Comparison of ENCODE assay signal across 9 cellular contexts in genomic region chr1:150995896-150996295, GRCh38. TPM values are rescaled to one million over a fixed set of nuclear protein-coding genes. Genes with fewer than 3 reads are reported as not detected.
DNase-seq lines count a peak whose midpoint lies in the region; ATAC-seq and TF ChIP-seq lines count a peak whose summit lies in the region.
"Had no signal": no experiment of that assay in that cellular context is flagged by ENCODE, and none has a peak within 500 bp of the region (broad histone marks: within the 10 kb centered on the region; RNA-seq: fewer than 3 reads in every experiment).

No MANE protein-coding gene starts in this region.

- H3K27ac ChIP-seq in HEK293 (ENCODE audit: extremely low read depth, low read depth, low read length) (no peak overlapping the region), heart right ventricle (peak overlapping the region in 7 of 10 donors; percentile 17 to 62 (median 49)), sigmoid colon (peak overlapping the region; percentile 38 to 64 (median 63))

- H3K27me3 ChIP-seq in BJ (ENCODE audit: control insufficient read depth, insufficient read depth, low read length): no peaks in the 10 kb centered on the region
- no peaks in the 10 kb centered on the region for H3K27me3 ChIP-seq in heart right ventricle
- H3K27me3 ChIP-seq in sigmoid colon: no peaks in the 10 kb centered on the region

- 27 to 39% methylated on average over 9 of the region's 9 CpGs for WGBS in heart right ventricle, 2 donors
- WGBS in sigmoid colon, 2 donors: 34 to 52% methylated on average over 9 of the region's 9 CpGs

- H3K36me3 ChIP-seq in BJ (ENCODE audit: control insufficient read depth, insufficient read depth, low read length): peaks cover 2% of the 10 kb centered on the region
- H3K36me3 ChIP-seq in HEK293 (ENCODE audit: control insufficient read depth in 2 of 2, insufficient read depth in 1 of 2, low read length in 2 of 2): peaks cover 0 to 46% of the 10 kb centered on the region in 2 experiments; a peak in 1 of 3 replicates
- peaks cover 0 to 46% (median 28%) of the 10 kb centered on the region in 9 donors for H3K36me3 ChIP-seq in heart right ventricle
- H3K36me3 ChIP-seq in sigmoid colon: peaks cover 9 to 44% (median 28%) of the 10 kb centered on the region in 4 donors

- peaks cover 4% of the 10 kb centered on the region for H3K4me1 Mint-ChIP-seq in activated CD4-positive, alpha-beta memory T cell treated with anti-CD3 and anti-CD28 coated beads, Interleukin-2, amount 10 ng/mL, durations not matched to agents 7 days and 5 days

- no peak overlapping the region for H3K27ac Mint-ChIP-seq in activated CD4-positive, alpha-beta memory T cell treated with anti-CD3 and anti-CD28 coated beads, Interleukin-2, amount 10 ng/mL, durations not matched to agents 7 days and 5 days

- no peaks in the 10 kb centered on the region for H3K9me3 Mint-ChIP-seq in activated CD4-positive, alpha-beta memory T cell treated with anti-CD3 and anti-CD28 coated beads, Interleukin-2, amount 10 ng/mL, durations not matched to agents 7 days and 5 days

- no peak for TF ChIP-seq EP300 in sigmoid colon (IDR thresholded peaks at IDR 0.05)

- POLR2A ChIA-PET in BJ (lab: Charles Lee) (interaction anchor here (0.6 kb wide), 1 partner anchor 19 kb away, joined by 5 read pairs; no protein-coding TSS in a partner anchor), HEK293 (lab: Yijun Ruan, JAX) (interaction anchor here (0.7 to 2.5 kb wide), 5 partner anchors 7 to 299 kb away, joined by 3 to 17 read pairs (median 5); partner anchors contain the start of genes GOLPH3L, MINDY1 and VPS72)
- POLR2A ChIA-PET in activated CD4-positive, alpha-beta memory T cell treated with anti-CD3 and anti-CD28 coated beads, Interleukin-2, amount 10 ng/mL, durations not matched to agents 7 days and 5 days (lab: Charles Lee): interaction anchor here (1.4 to 2.5 kb wide), 4 partner anchors 11 to 53 kb away, joined by 3 to 14 read pairs (median 6); partner anchors contain the start of genes CERS2 and MINDY1

- peak; percentile 64 for TF ChIP-seq CTCF in BJ (IDR thresholded peaks at IDR 0.05; ENCODE audit: insufficient read depth, low read depth, low read length)
- peak; percentile 73 for TF ChIP-seq CTCF in HEK293 (tag by site-specific recombination; IDR thresholded peaks at IDR 0.05)
- peak; percentile 64 to 90 (median 85) for TF ChIP-seq CTCF in heart right ventricle (IDR thresholded peaks at IDR 0.05)
- TF ChIP-seq CTCF in sigmoid colon (IDR thresholded peaks at IDR 0.05): peak; percentile 76 to 86 (median 80)

- ATAC-seq in heart right ventricle: peak in 7 of 8 donors; percentile 16 to 76 (median 61)

- no peaks in the 10 kb centered on the region for H3K4me1 ChIP-seq in HEK293 (ENCODE audit: control insufficient read depth, insufficient read depth, low read length)
- H3K4me1 ChIP-seq in heart right ventricle: peaks cover 0 to 31% (median 12%) of the 10 kb centered on the region in 9 donors
- peaks cover 0 to 12% (median 0%) of the 10 kb centered on the region in 4 donors for H3K4me1 ChIP-seq in sigmoid colon

- no peak overlapping the region for H3K4me3 Mint-ChIP-seq in activated CD4-positive, alpha-beta memory T cell treated with anti-CD3 and anti-CD28 coated beads, Interleukin-2, amount 10 ng/mL, durations not matched to agents 7 days and 5 days

- H3K36me3 Mint-ChIP-seq in activated CD4-positive, alpha-beta memory T cell treated with anti-CD3 and anti-CD28 coated beads, Interleukin-2, amount 10 ng/mL, durations not matched to agents 7 days and 5 days (ENCODE audit: low read depth): peaks cover 19% of the 10 kb centered on the region

- no peak for TF ChIP-seq POLR2A in sigmoid colon (IDR thresholded peaks at IDR 0.05)

- H3K4me3 ChIP-seq in BJ (ENCODE audit: low read depth, low read length) (no peak overlapping the region), HEK293 (ENCODE audit: low read depth, low read length) (no peak overlapping the region), heart right ventricle (peak overlapping the region in 5 of 10 donors; percentile 14 to 41 (median 24)), sigmoid colon (no peak overlapping the region)

- DNase-seq in BJ (ENCODE audit: low read depth): no peak
- peak; percentile 37 for DNase-seq in activated CD4-positive, alpha-beta memory T cell treated with anti-CD3 and anti-CD28 coated beads, Interleukin-2, amount 10 ng/mL, durations not matched to agents 7 days and 5 days
- no peak for DNase-seq in heart right ventricle
- DNase-seq in sigmoid colon: peak; percentile 80
- DNase-seq in AML-193 (lab: John Stamatoyannopoulos, UW): no peak
- no peak for DNase-seq in HK-2 (ENCODE audit: unreplicated experiment)
- DNase-seq in hepatic stellate cell (ENCODE audit: low spot score): no peak

- no peaks in the 10 kb centered on the region for H3K27me3 Mint-ChIP-seq in activated CD4-positive, alpha-beta memory T cell treated with anti-CD3 and anti-CD28 coated beads, Interleukin-2, amount 10 ng/mL, durations not matched to agents 7 days and 5 days

- CTCF ChIA-PET in BJ (lab: Yijun Ruan, JAX) (interaction anchor here (0.7 to 8.7 kb wide), 21 partner anchors 10 to 737 kb away, joined by 3 to 217 read pairs (median 4); partner anchors contain the start of genes ANXA9, C1orf56, CERS2 and MINDY1), HEK293 (lab: Yijun Ruan, JAX) (interaction anchor here (0.5 to 5.3 kb wide), 22 partner anchors 10 to 740 kb away, joined by 3 to 73 read pairs (median 5); partner anchors contain the start of genes ANXA9, C1orf56, CERS2 and MINDY1)
- CTCF ChIA-PET in activated CD4-positive, alpha-beta memory T cell treated with anti-CD3 and anti-CD28 coated beads, Interleukin-2, amount 10 ng/mL, durations not matched to agents 7 days and 5 days (lab: Charles Lee): interaction anchor here (0.5 to 7.7 kb wide), 20 partner anchors 8 to 740 kb away, joined by 3 to 94 read pairs (median 4); partner anchors contain the start of genes ANXA9, CERS2, CTSS and MINDY1

- intact Hi-C loops in heart right ventricle (cut with DNase I): loop anchor here in 1 of 10 donors (2.0 kb wide), 1 partner anchor 17 kb away; no protein-coding TSS in a partner anchor
- intact Hi-C loops in sigmoid colon (cut with DNase I): no loop called here

- no peaks in the 10 kb centered on the region for H3K9me3 ChIP-seq in HEK293 (ENCODE audit: control insufficient read depth, insufficient read depth, low read depth, low read length)
- no peaks in the 10 kb centered on the region for H3K9me3 ChIP-seq in heart right ventricle
- H3K9me3 ChIP-seq in sigmoid colon: no peaks in the 10 kb centered on the region

TF ChIP-seq in HEK293, 187 proteins besides CTCF, POLR2A, EP300 and RAD21:
- TF ChIP-seq ZNF600 (tag by site-specific recombination; IDR thresholded peaks at IDR 0.05): peak; percentile 72
- TF ChIP-seq ZBTB48 (tag by site-specific recombination; IDR thresholded peaks at IDR 0.05): no peak
- no peak for TF ChIP-seq ZNF391 (tag by site-specific recombination; IDR thresholded peaks at IDR 0.05; ENCODE audit: borderline replicate concordance, low read depth)
- TF ChIP-seq ZNF654 (tag by site-specific recombination; IDR thresholded peaks at IDR 0.05; ENCODE audit: low read depth): peak; percentile 81
- no peak for TF ChIP-seq ZNF335 (tag by site-specific recombination; conservative IDR thresholded peaks at IDR 0.05)
- no peak for TF ChIP-seq ZNF549 (tag by site-specific recombination; IDR thresholded peaks at IDR 0.05)
TF ChIP-seq in HEK293: peak in this region for 2.

RNA-seq across cellular contexts. Expression of gene MINDY1, which starts 10.8 kb away (rescaled TPM):
- polyA plus RNA-seq in BJ (2011; rRNA removed): 9.7 and 13.0 TPM in 2 replicates
- polyA minus RNA-seq in BJ (2011; rRNA and poly(A)+ RNA removed): 12.4 and 13.7 TPM in 2 replicates
- 10 to 100 TPM; 19.9 to 20.5 TPM for total RNA-seq in activated CD4-positive, alpha-beta memory T cell treated with anti-CD3 and anti-CD28 coated beads, Interleukin-2, amount 10 ng/mL, durations not matched to agents 7 days and 5 days
- total RNA-seq in heart right ventricle: 10 to 100 TPM; 40.7 to 70.6 (median 55.7) TPM
- polyA plus RNA-seq in heart right ventricle: 10 to 100 TPM in 1 of 2 donors, 1 to 10 TPM in 1; 9.8 to 18.7 TPM
- 10 to 100 TPM; 21.7 to 51.8 (median 27.0) TPM for total RNA-seq in sigmoid colon
- polyA plus RNA-seq in sigmoid colon: 10 to 100 TPM; 15.6 to 26.4 (median 22.1) TPM

RNA-seq across cellular contexts. Expression of gene PRUNE1, which starts 12.4 kb away (rescaled TPM):
- polyA plus RNA-seq in BJ (2011; rRNA removed) (16.2 and 17.0 TPM in 2 replicates), heart right ventricle (10 to 100 TPM; 11.5 to 24.4 TPM), sigmoid colon (10 to 100 TPM; 15.5 to 18.7 (median 18.6) TPM)
- 10.1 and 15.0 TPM in 2 replicates for polyA minus RNA-seq in BJ (2011; rRNA and poly(A)+ RNA removed)
- 10 to 100 TPM; 13.8 to 16.6 TPM for total RNA-seq in activated CD4-positive, alpha-beta memory T cell treated with anti-CD3 and anti-CD28 coated beads, Interleukin-2, amount 10 ng/mL, durations not matched to agents 7 days and 5 days
- total RNA-seq in heart right ventricle (10 to 100 TPM; 37.5 to 50.1 (median 46.0) TPM), sigmoid colon (10 to 100 TPM; 16.7 to 33.9 (median 27.7) TPM)

RNA-seq across cellular contexts. Expression of gene ANXA9, which starts 13.8 kb away (rescaled TPM):
- polyA plus RNA-seq in BJ (2011; rRNA removed): 0.07 and 0.21 TPM in 2 replicates
- polyA minus RNA-seq in BJ (2011; rRNA and poly(A)+ RNA removed): 0.66 TPM in 1 of 2 replicates, not detected in the other
- not detected for total RNA-seq in activated CD4-positive, alpha-beta memory T cell treated with anti-CD3 and anti-CD28 coated beads, Interleukin-2, amount 10 ng/mL, durations not matched to agents 7 days and 5 days
- under 1 TPM in 4 of 10 donors, not detected in 6; 0.15 to 0.36 (median 0.20) TPM for total RNA-seq in heart right ventricle
- polyA plus RNA-seq in heart right ventricle: under 1 TPM; 0.06 to 0.15 TPM
- under 1 TPM in 1 of 4 donors, not detected in 3; 0.36 TPM for total RNA-seq in sigmoid colon
- polyA plus RNA-seq in sigmoid colon: under 1 TPM in 2 of 3 donors, not detected in 1; 0.45 to 0.60 TPM
- total RNA-seq: glomerular endothelial cell had no signal

RNA-seq across cellular contexts. Expression of gene CERS2, which starts 21.3 kb away (rescaled TPM):
- 202 and 239 TPM in 2 replicates for polyA plus RNA-seq in BJ (2011; rRNA removed)
- polyA minus RNA-seq in BJ (2011; rRNA and poly(A)+ RNA removed): 85.5 and 146 TPM in 2 replicates
- 100 to 1,000 TPM; 177 to 181 TPM for total RNA-seq in activated CD4-positive, alpha-beta memory T cell treated with anti-CD3 and anti-CD28 coated beads, Interleukin-2, amount 10 ng/mL, durations not matched to agents 7 days and 5 days
- 10 to 100 TPM; 56.5 to 99.4 (median 73.5) TPM for total RNA-seq in heart right ventricle
- polyA plus RNA-seq in heart right ventricle: 100 to 1,000 TPM in 1 of 2 donors, 10 to 100 TPM in 1; 79.2 to 104 TPM
- 100 to 1,000 TPM in 1 of 4 donors, 10 to 100 TPM in 3; 68.7 to 103 (median 79.1) TPM for total RNA-seq in sigmoid colon
- polyA plus RNA-seq in sigmoid colon: 100 to 1,000 TPM in 1 of 3 donors, 10 to 100 TPM in 2; 50.6 to 115 (median 97.8) TPM

RNA-seq across cellular contexts. Expression of gene BNIPL, which starts 40.5 kb away (rescaled TPM):
- polyA plus RNA-seq in BJ (2011; rRNA removed): 0.18 and 0.31 TPM in 2 replicates
- 0.09 and 0.15 TPM in 2 replicates for polyA minus RNA-seq in BJ (2011; rRNA and poly(A)+ RNA removed)
- 1 to 10 TPM in 1 of 2 experiments, under 1 TPM in 1; 0.98 to 1.2 TPM for total RNA-seq in activated CD4-positive, alpha-beta memory T cell treated with anti-CD3 and anti-CD28 coated beads, Interleukin-2, amount 10 ng/mL, durations not matched to agents 7 days and 5 days
- total RNA-seq in heart right ventricle: under 1 TPM; 0.21 to 0.78 (median 0.32) TPM
- 1 to 10 TPM in 1 of 2 donors, under 1 TPM in 1; 0.06 to 1.8 TPM for polyA plus RNA-seq in heart right ventricle
- total RNA-seq in sigmoid colon: under 1 TPM in 2 of 4 donors, not detected in 2; 0.28 to 0.36 TPM
- under 1 TPM in 1 of 3 donors, not detected in 2; 0.47 TPM for polyA plus RNA-seq in sigmoid colon
- total RNA-seq: glomerular endothelial cell had no signal

Comparison
In these comparisons a context has a peak if more than half of its experiments do, and no peak if none do; other contexts are left out.
1. DNase-seq: peak in activated CD4-positive, alpha-beta memory T cell treated with anti-CD3 and anti-CD28 coated beads, Interleukin-2, amount 10 ng/mL, durations not matched to agents 7 days and 5 days (single experiment) and sigmoid colon (single experiment); none in BJ (single experiment), heart right ventricle (0 of 2), AML-193 (0 of 2), HK-2 (single experiment) and hepatic stellate cell (single experiment).
2. Peak in every context shown above with its lines, with median percentiles within 50 percentile points of each other: CTCF ChIP-seq.